Comparison of ENCODE assay signal across 22 cellular contexts in genomic region chr13:41707192-41707858, GRCh38.
DNase-seq lines count a peak whose midpoint lies in the region; ATAC-seq and TF ChIP-seq lines count a peak whose summit lies in the region.
"Had no signal": no experiment of that assay in that cellular context is flagged by ENCODE, and none has a peak within 500 bp of the region (broad histone marks: within the 10 kb centered on the region; RNA-seq: fewer than 3 reads in every experiment).

No MANE protein-coding gene starts in this region.

- peak; percentile 47 for ATAC-seq in Right ventricle myocardium inferior

- no peak for TF ChIP-seq POLR2A in ovary (IDR thresholded peaks at IDR 0.05)
- no peak for TF ChIP-seq POLR2A in vagina (IDR thresholded peaks at IDR 0.05)

- H3K27ac ChIP-seq in ovary = peak overlapping the region; percentile 8 to 9
- peak overlapping the region; percentile 3 for H3K27ac ChIP-seq in vagina
- H3K27ac ChIP-seq: neutrophil, SJSA1 had no signal

- TF ChIP-seq CTCF in fibroblast of the aortic adventitia (IDR thresholded peaks at IDR 0.05; ENCODE audit: insufficient read depth, low read length) = no peak
- TF ChIP-seq CTCF in ovary (IDR thresholded peaks at IDR 0.05) = no peak
- TF ChIP-seq CTCF in vagina (IDR thresholded peaks at IDR 0.05) = no peak

- no peak for TF ChIP-seq EP300 in ovary (IDR thresholded peaks at IDR 0.05)

- peaks cover 7% of the 10 kb centered on the region for H3K4me1 ChIP-seq in ovary (ENCODE audit: insufficient read depth)
- H3K4me1 ChIP-seq in vagina = peaks cover 33% of the 10 kb centered on the region
- H3K4me1 ChIP-seq: SJSA1 had no signal

- H3K36me3 ChIP-seq in ovary = no peaks in the 10 kb centered on the region
- no peaks in the 10 kb centered on the region for H3K36me3 ChIP-seq in vagina
- H3K36me3 ChIP-seq: neutrophil, SJSA1 had no signal

- no peak for DNase-seq in Right ventricle myocardium inferior (ENCODE audit: missing footprints)
- DNase-seq in cardiac septum (ENCODE audit: low spot score) = no peak
- peak; percentile 86 for DNase-seq in fibroblast of the aortic adventitia (ENCODE audit: low read depth)
- no peak for DNase-seq in ovary
- no peak for DNase-seq in vagina (ENCODE audit: extremely low spot score in 2 of 2)
- no peak for DNase-seq in NCI-H2081 (lab: John Stamatoyannopoulos, UW)
- DNase-seq in globus pallidus (ENCODE audit: low spot score) = no peak
- no peak for DNase-seq in activated CD4-positive, alpha-beta T cell treated with anti-CD3 and anti-CD28 coated beads for 1 hour
- DNase-seq: 8988T; activated effector memory CD4-positive, alpha-beta T cell treated with anti-CD3 and anti-CD28 coated beads, Interleukin-2, amount 50 U/mL, for 16 hours; anterior cingulate cortex; CD4-positive, CD25-positive, alpha-beta regulatory T cell; DMS79; dorsolateral prefrontal cortex; erythroblast; H9; hypothalamus; NCI-H2081 treated with DMSO at 0.1 percent for 48 hours; NCI-H69; small intestine had no signal

- H3K9me3 ChIP-seq in ovary (no peaks in the 10 kb centered on the region), vagina (no peaks in the 10 kb centered on the region)
- H3K9me3 ChIP-seq: neutrophil, SJSA1 had no signal

- H3K4me3 ChIP-seq in fibroblast of the aortic adventitia (ENCODE audit: low read depth, low read length) = no peak overlapping the region
- no peak overlapping the region for H3K4me3 ChIP-seq in ovary
- no peak overlapping the region for H3K4me3 ChIP-seq in vagina
- H3K4me3 ChIP-seq: dorsolateral prefrontal cortex, SJSA1 had no signal

- 4 to 13% (median 12%) methylated on average over 1 of the region's 1 CpG for WGBS in ovary, 3 donors

- H3K27me3 ChIP-seq in ovary (no peaks in the 10 kb centered on the region), vagina (no peaks in the 10 kb centered on the region)
- H3K27me3 ChIP-seq: dorsolateral prefrontal cortex, neutrophil, SJSA1 had no signal

- intact Hi-C loops in Right ventricle myocardium inferior (cut with DNase I) (no loop called here), cardiac septum (cut with DNase I) (no loop called here), ovary (cut with DNase I) (no loop called here), vagina (cut with DNase I) (no loop called here)
